13 cellular contexts compared by ENCODE assay signal in the genomic region with DNA sequence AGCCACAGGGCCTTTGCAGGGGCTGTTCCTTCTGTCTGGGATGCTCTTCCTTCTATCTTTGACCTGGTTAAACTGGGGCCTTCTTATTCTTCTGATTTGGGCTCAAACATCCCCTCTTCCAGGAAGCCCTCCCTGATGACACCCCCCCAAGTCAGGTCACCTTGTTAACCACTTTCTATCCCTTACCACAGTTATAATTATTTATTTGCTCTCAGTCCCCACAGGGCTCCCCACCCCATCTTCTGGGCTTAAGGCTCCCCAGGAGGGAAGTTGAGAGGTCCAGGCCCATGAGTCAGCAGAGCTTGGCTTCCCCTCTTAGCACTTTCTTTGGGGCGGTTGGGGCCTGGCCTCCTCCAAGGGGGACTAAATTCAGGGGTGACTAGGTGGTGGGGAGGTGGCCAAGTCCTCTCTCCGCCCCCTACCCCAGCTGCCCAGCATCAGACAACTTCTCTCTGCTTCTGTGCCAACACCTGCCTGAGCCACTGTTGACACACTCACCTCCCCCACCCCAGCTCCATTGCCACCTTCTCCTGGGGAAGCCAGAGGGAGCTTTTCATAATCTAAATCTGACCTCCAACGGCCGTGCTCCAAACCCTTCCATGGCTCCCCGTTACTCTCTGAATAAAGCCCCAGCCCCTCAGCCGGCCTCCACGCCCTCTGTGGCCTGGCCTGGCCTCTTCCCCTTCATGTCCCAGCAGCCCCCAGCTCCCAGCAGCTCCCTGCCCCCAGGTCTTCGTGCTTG.
DNase-seq lines count a peak whose midpoint lies in the region; ATAC-seq and TF ChIP-seq lines count a peak whose summit lies in the region.
"Had no signal": no experiment of that assay in that cellular context is flagged by ENCODE, and none has a peak within 500 bp of the region (broad histone marks: within the 10 kb centered on the region; RNA-seq: fewer than 3 reads in every experiment).

No MANE protein-coding gene starts in this region.

- H3K36me3 Mint-ChIP-seq in activated naive CD4-positive, alpha-beta T cell treated with anti-CD3 and anti-CD28 coated beads, Interleukin-2, amount 50 U/mL, for 72 hours, result no peaks in the 10 kb centered on the region

- H3K4me3 ChIP-seq in left lung, result no peak overlapping the region
- no peak overlapping the region for H3K4me3 ChIP-seq in uterus

- H3K4me1 ChIP-seq in left lung (peaks cover 8 to 43% of the 10 kb centered on the region in 2 donors), uterus (no peaks in the 10 kb centered on the region)

- no peaks in the 10 kb centered on the region for H3K9me3 Mint-ChIP-seq in activated naive CD4-positive, alpha-beta T cell treated with anti-CD3 and anti-CD28 coated beads, Interleukin-2, amount 50 U/mL, for 72 hours
- H3K9me3 Mint-ChIP-seq: IgD-negative memory B cell had no signal

- peak in 1 of 2 donors; percentile 16 for ATAC-seq in activated naive CD4-positive, alpha-beta T cell treated with anti-CD3 and anti-CD28 coated beads, Interleukin-2, amount 50 U/mL, for 72 hours
- ATAC-seq in left lung, result peak; percentile 72

- H3K27ac ChIP-seq in left lung (peak overlapping the region; percentile 71 to 86), uterus (peak overlapping the region; percentile 31 to 34)
- H3K27ac ChIP-seq: C4-2B had no signal

- peak overlapping the region; percentile 66 to 86 for H3K27ac Mint-ChIP-seq in activated naive CD4-positive, alpha-beta T cell treated with anti-CD3 and anti-CD28 coated beads, Interleukin-2, amount 50 U/mL, for 72 hours

- intact Hi-C loops in left lung (cut with DNase I) (no loop called here), uterus (cut with DNase I; ENCODE audit: low total_unique reads) (no loop called here)

- no peaks in the 10 kb centered on the region for H3K9me3 ChIP-seq in left lung
- no peaks in the 10 kb centered on the region for H3K9me3 ChIP-seq in uterus
- H3K9me3 ChIP-seq: SK-N-SH had no signal

- H3K27me3 ChIP-seq in left lung, result no peaks in the 10 kb centered on the region
- H3K27me3 ChIP-seq in uterus, result no peaks in the 10 kb centered on the region

- DNase-seq in activated naive CD4-positive, alpha-beta T cell treated with anti-CD3 and anti-CD28 coated beads, Interleukin-2, amount 50 U/mL, for 72 hours (ENCODE audit: low spot score in 2 of 2), result no peak
- DNase-seq in activated naive CD4-positive, alpha-beta T cell treated with Interleukin-2 at 50 U/mL for 16 hours, result no peak
- DNase-seq in SHP77 treated with DMSO at 0.1 percent for 48 hours (lab: John Stamatoyannopoulos, UW), result peak; percentile 82
- no peak for DNase-seq in left lung
- DNase-seq in uterus, result no peak
- no peak for DNase-seq in stimulated activated CD4-positive, alpha-beta T cell treated with anti-CD3 and anti-CD28 coated beads, Interleukin-4, amount 100 ng/mL, for 24 hours
- no peak for DNase-seq in NAMALWA (ENCODE audit: low spot score)
- DNase-seq in NCI-H524 (lab: John Stamatoyannopoulos, UW), result no peak
- DNase-seq: activated T-cell treated with anti-CD3 and anti-CD28 coated beads, Interleukin-2, amount 50 U/mL, for 1 hour; kidney glomerular epithelial cell; SK-N-SH had no signal

- H3K36me3 ChIP-seq in left lung (no peaks in the 10 kb centered on the region), uterus (no peaks in the 10 kb centered on the region)

- no peak for TF ChIP-seq POLR2A in uterus (IDR thresholded peaks at IDR 0.05)

- no peak for TF ChIP-seq CTCF in left lung (IDR thresholded peaks at IDR 0.05)
- TF ChIP-seq CTCF in uterus (IDR thresholded peaks at IDR 0.05), result no peak
